In genomic region chr19:11506101-11506555, GRCh38 we compare ENCODE assay signal across 8 cellular contexts. TPM values are rescaled to one million over a fixed set of nuclear protein-coding genes. Genes with fewer than 3 reads are reported as not detected.
A peak's percentile ranks its signal among the peaks of the same experiment; 100 is the strongest.
DNase-seq lines count a peak whose midpoint lies in the region; ATAC-seq and TF ChIP-seq lines count a peak whose summit lies in the region.

No MANE protein-coding gene starts in this region.

- TF ChIP-seq POLR2A in stomach (IDR thresholded peaks at IDR 0.05), result no peak

- H3K4me1 ChIP-seq in iPS-18a (ENCODE audit: control insufficient read depth, low read depth, low read length) (no peaks in the 10 kb centered on the region), stomach (peaks cover 5 to 26% (median 20%) of the 10 kb centered on the region in 4 donors)

- H3K27me3 ChIP-seq in iPS-18a (ENCODE audit: control insufficient read depth, insufficient read depth, low read length) (no peaks in the 10 kb centered on the region), stomach (no peaks in the 10 kb centered on the region)

- no peak for TF ChIP-seq EP300 in stomach (IDR thresholded peaks at IDR 0.05)

- no peaks in the 10 kb centered on the region for H3K27me3 Mint-ChIP-seq in activated naive CD4-positive, alpha-beta T cell treated with anti-CD3 and anti-CD28 coated beads, Interleukin-2, amount 10 ng/mL, durations not matched to agents 7 days and 5 days

- ATAC-seq in HG03175 (IDR thresholded peaks at IDR 0.05; ENCODE audit: unreplicated experiment), result peak; percentile 24
- peak; percentile 27 to 38 for ATAC-seq in activated naive CD4-positive, alpha-beta T cell treated with anti-CD3 and anti-CD28 coated beads, Interleukin-2, amount 50 U/mL, for 72 hours

- H3K9me3 Mint-ChIP-seq in activated naive CD4-positive, alpha-beta T cell treated with anti-CD3 and anti-CD28 coated beads, Interleukin-2, amount 10 ng/mL, durations not matched to agents 7 days and 5 days, result no peaks in the 10 kb centered on the region
- H3K9me3 Mint-ChIP-seq in activated naive CD4-positive, alpha-beta T cell treated with anti-CD3 and anti-CD28 coated beads, Interleukin-2, amount 50 U/mL, for 72 hours, result no peaks in the 10 kb centered on the region

- H3K27ac ChIP-seq in iPS-18a (ENCODE audit: low read length) (no peak overlapping the region), stomach (peak overlapping the region; percentile 63 to 98 (median 97))

- peak overlapping the region; percentile 90 for H3K9ac ChIP-seq in iPS-18a (ENCODE audit: low read length)

- H3K36me3 Mint-ChIP-seq in activated naive CD4-positive, alpha-beta T cell treated with anti-CD3 and anti-CD28 coated beads, Interleukin-2, amount 10 ng/mL, durations not matched to agents 7 days and 5 days, result peaks cover 11% of the 10 kb centered on the region
- H3K36me3 Mint-ChIP-seq in activated naive CD4-positive, alpha-beta T cell treated with anti-CD3 and anti-CD28 coated beads, Interleukin-2, amount 50 U/mL, for 72 hours, result peaks cover 5 to 7% of the 10 kb centered on the region in 2 donors

- peak overlapping the region; percentile 91 for H3K4me3 Mint-ChIP-seq in activated naive CD4-positive, alpha-beta T cell treated with anti-CD3 and anti-CD28 coated beads, Interleukin-2, amount 10 ng/mL, durations not matched to agents 7 days and 5 days

- TF ChIP-seq CTCF in stomach (IDR thresholded peaks at IDR 0.05), result no peak

- H3K9me3 ChIP-seq in iPS-18a (ENCODE audit: control insufficient read depth, low read depth, low read length) (no peaks in the 10 kb centered on the region), stomach (no peaks in the 10 kb centered on the region)

- intact Hi-C loops in stomach (cut with DNase I; ENCODE audit: low total_unique reads), result no loop called here

- CTCF ChIA-PET in activated naive CD4-positive, alpha-beta T cell treated with anti-CD3 and anti-CD28 coated beads, Interleukin-2, amount 10 ng/mL, durations not matched to agents 7 days and 5 days (lab: Charles Lee), result interaction anchor here (1.3 kb wide), 1 partner anchor 23 kb away, joined by 4 read pairs; no protein-coding TSS in a partner anchor

- peak overlapping the region; percentile 95 for H3K27ac Mint-ChIP-seq in activated naive CD4-positive, alpha-beta T cell treated with anti-CD3 and anti-CD28 coated beads, Interleukin-2, amount 10 ng/mL, durations not matched to agents 7 days and 5 days
- peak overlapping the region; percentile 92 to 99 for H3K27ac Mint-ChIP-seq in activated naive CD4-positive, alpha-beta T cell treated with anti-CD3 and anti-CD28 coated beads, Interleukin-2, amount 50 U/mL, for 72 hours

- peak overlapping the region; percentile 77 for H3K4me3 ChIP-seq in iPS-18a (ENCODE audit: low read length)
- peak overlapping the region; percentile 78 to 100 (median 98) for H3K4me3 ChIP-seq in stomach

- DNase-seq in activated naive CD4-positive, alpha-beta T cell treated with anti-CD3 and anti-CD28 coated beads, Interleukin-2, amount 10 ng/mL, durations not matched to agents 7 days and 5 days, result no peak
- no peak for DNase-seq in activated naive CD4-positive, alpha-beta T cell (lab: John Stamatoyannopoulos, UW)
- DNase-seq in activated naive CD4-positive, alpha-beta T cell treated with anti-CD3 and anti-CD28 coated beads, Interleukin-2, amount 50 U/mL, for 72 hours (ENCODE audit: low spot score in 2 of 2), result no peak
- no peak for DNase-seq in stomach
- no peak for DNase-seq in NCI-H128 (lab: John Stamatoyannopoulos, UW; ENCODE audit: unreplicated experiment)
- DNase-seq in OCI-M2 (lab: John Stamatoyannopoulos, UW; ENCODE audit: unreplicated experiment), result no peak

- H3K4me1 Mint-ChIP-seq in activated naive CD4-positive, alpha-beta T cell treated with anti-CD3 and anti-CD28 coated beads, Interleukin-2, amount 10 ng/mL, durations not matched to agents 7 days and 5 days, result peaks cover 26% of the 10 kb centered on the region

- H3K36me3 ChIP-seq in iPS-18a (ENCODE audit: control insufficient read depth, low read depth, low read length) (no peaks in the 10 kb centered on the region), stomach (peaks cover 3 to 31% (median 20%) of the 10 kb centered on the region in 4 donors)

- WGBS in stomach, 5 donors, result 21 to 33% (median 29%) methylated on average over 13 to 20 of the region's 20 CpGs

RNA-seq across cellular contexts. Expression of gene ZNF653, which starts 0.5 kb away (rescaled TPM):
- total RNA-seq in activated naive CD4-positive, alpha-beta T cell treated with anti-CD3 and anti-CD28 coated beads, Interleukin-2, amount 50 U/mL, for 72 hours, result 10 to 100 TPM; 10.3 to 20.3 TPM
- 10 to 100 TPM in 4 of 5 donors, 1 to 10 TPM in 1; 6.7 to 99.6 (median 10.5) TPM for total RNA-seq in stomach
- polyA plus RNA-seq in stomach, result 10 to 100 TPM in 2 of 3 donors, 1 to 10 TPM in 1; 9.8 to 35.9 (median 17.3) TPM

RNA-seq across cellular contexts. Expression of gene ECSIT, which starts 22.8 kb away (rescaled TPM):
- total RNA-seq in activated naive CD4-positive, alpha-beta T cell treated with anti-CD3 and anti-CD28 coated beads, Interleukin-2, amount 50 U/mL, for 72 hours, result 10 to 100 TPM; 43.0 to 73.3 TPM
- 100 to 1,000 TPM in 1 of 5 donors, 10 to 100 TPM in 4; 15.6 to 119 (median 49.0) TPM for total RNA-seq in stomach
- polyA plus RNA-seq in stomach, result 10 to 100 TPM; 93.2 to 96.5 (median 95.1) TPM

RNA-seq across cellular contexts. Expression of gene ELAVL3, which starts 25.3 kb away (rescaled TPM):
- not detected for total RNA-seq in activated naive CD4-positive, alpha-beta T cell treated with anti-CD3 and anti-CD28 coated beads, Interleukin-2, amount 50 U/mL, for 72 hours
- 10 to 100 TPM in 1 of 5 donors, 1 to 10 TPM in 2, not detected in 2; 1.5 to 11.0 (median 7.2) TPM for total RNA-seq in stomach
- under 1 TPM in 2 of 3 donors, not detected in 1; 0.10 to 0.31 TPM for polyA plus RNA-seq in stomach

RNA-seq across cellular contexts. Expression of gene CNN1, which starts 32.5 kb away (rescaled TPM):
- not detected for total RNA-seq in activated naive CD4-positive, alpha-beta T cell treated with anti-CD3 and anti-CD28 coated beads, Interleukin-2, amount 50 U/mL, for 72 hours
- 1,000 to 10,000 TPM in 1 of 5 donors, 100 to 1,000 TPM in 4; 205 to 1,183 (median 570) TPM for total RNA-seq in stomach
- 100 to 1,000 TPM in 1 of 3 donors, 10 to 100 TPM in 2; 70.2 to 585 (median 70.6) TPM for polyA plus RNA-seq in stomach

RNA-seq across cellular contexts. Expression of gene ELOF1, which starts 52.9 kb away (rescaled TPM):
- total RNA-seq in activated naive CD4-positive, alpha-beta T cell treated with anti-CD3 and anti-CD28 coated beads, Interleukin-2, amount 50 U/mL, for 72 hours, result 10 to 100 TPM; 43.1 to 64.1 TPM
- total RNA-seq in stomach, result 10 to 100 TPM in 4 of 5 donors, 1 to 10 TPM in 1; 2.3 to 25.5 (median 21.4) TPM
- polyA plus RNA-seq in stomach, result 10 to 100 TPM; 87.0 to 96.4 (median 93.1) TPM
